ENCODE assay signal across 8 cellular contexts in the genomic region with DNA sequence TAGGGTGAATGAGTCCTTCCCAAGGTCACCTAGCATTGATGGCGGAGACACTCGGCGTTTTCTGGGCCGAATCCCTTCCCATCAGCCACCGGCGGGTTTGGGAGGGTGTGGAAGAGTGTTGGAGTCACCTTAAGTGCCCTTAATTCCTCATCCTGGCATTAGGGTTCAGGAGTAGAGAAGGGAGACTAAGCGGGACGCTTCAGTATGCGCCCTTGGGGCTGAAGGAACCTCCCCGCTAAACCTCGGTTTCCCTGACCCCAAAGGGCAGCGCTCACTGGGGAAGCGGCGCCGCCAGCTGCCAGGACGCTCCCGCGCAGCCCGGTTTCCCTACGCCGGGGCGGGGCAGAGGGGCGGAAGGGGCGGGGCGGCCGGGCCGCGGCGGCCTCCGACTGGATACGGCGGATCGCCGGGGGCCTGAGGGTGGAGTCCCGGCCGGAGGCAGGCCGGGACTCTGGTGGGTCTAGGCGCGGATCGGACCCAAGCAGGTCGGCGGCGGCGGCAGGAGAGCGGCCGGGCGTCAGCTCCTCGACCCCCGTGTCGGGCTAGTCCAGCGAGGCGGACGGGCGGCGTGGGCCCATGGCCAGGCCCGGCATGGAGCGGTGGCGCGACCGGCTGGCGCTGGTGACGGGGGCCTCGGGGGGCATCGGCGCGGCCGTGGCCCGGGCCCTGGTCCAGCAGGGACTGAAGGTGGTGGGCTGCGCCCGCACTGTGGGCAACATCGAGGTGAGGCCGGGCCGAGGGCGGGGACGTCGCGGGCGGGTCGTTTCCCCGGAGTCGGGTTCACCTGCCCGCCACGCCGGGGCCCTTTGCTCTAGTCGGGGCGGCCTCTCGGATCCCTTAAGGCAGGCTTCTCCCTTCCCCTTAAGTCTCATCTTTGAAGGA. TPM values are rescaled to one million over a fixed set of nuclear protein-coding genes. Genes with fewer than 3 reads are reported as not detected.
A peak's percentile ranks its signal among the peaks of the same experiment; 100 is the strongest.
DNase-seq lines count a peak whose midpoint lies in the region; ATAC-seq lines count a peak whose summit lies in the region.

A gene with protein sequence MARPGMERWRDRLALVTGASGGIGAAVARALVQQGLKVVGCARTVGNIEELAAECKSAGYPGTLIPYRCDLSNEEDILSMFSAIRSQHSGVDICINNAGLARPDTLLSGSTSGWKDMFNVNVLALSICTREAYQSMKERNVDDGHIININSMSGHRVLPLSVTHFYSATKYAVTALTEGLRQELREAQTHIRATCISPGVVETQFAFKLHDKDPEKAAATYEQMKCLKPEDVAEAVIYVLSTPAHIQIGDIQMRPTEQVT (plus strand): TSS at position 446 of the 882 bp plus-strand sequence. CDS start 131 bp downstream, at position 577.

- CTCF ChIA-PET in activated CD8-positive, alpha-beta T cell treated with anti-CD3 and anti-CD28 coated beads, Interleukin-2, amount 10 ng/mL, durations not matched to agents 7 days and 5 days (lab: Charles Lee) = interaction anchor here (1.0 to 8.6 kb wide), 2 partner anchors 11 to 35 kb away, joined by 3 to 70 read pairs; a partner anchor contains a TSS

- ATAC-seq in GM19043 (IDR thresholded peaks at IDR 0.05; ENCODE audit: low read depth, unreplicated experiment) (peak; percentile 70), HG03432 (IDR thresholded peaks at IDR 0.05; ENCODE audit: unreplicated experiment) (peak; percentile 80)
- peak; percentile 96 for ATAC-seq in activated CD8-positive, alpha-beta T cell treated with anti-CD3 and anti-CD28 coated beads, Interleukin-2, amount 10 ng/mL, durations not matched to agents 7 days and 5 days

- DNase-seq in AML-193 (lab: John Stamatoyannopoulos, UW) = peak; percentile 69 to 75
- peak; percentile 81 for DNase-seq in NCI-H748 (lab: John Stamatoyannopoulos, UW; ENCODE audit: unreplicated experiment)
- DNase-seq in activated CD8-positive, alpha-beta T cell treated with anti-CD3 and anti-CD28 coated beads, Interleukin-2, amount 10 ng/mL, durations not matched to agents 7 days and 5 days = peak; percentile 79
- peak; percentile 71 for DNase-seq in effector CD4-positive, alpha-beta T cell
- DNase-seq in medulla oblongata (ENCODE audit: extremely low spot score) = peak; percentile 79
- DNase-seq in stimulated activated CD4-positive, alpha-beta T cell treated with anti-CD3 and anti-CD28 coated beads, TNF-alpha, amount 100 ng/mL, for 24 hours (ENCODE audit: low read depth in 3 of 3) = peak; percentile 66 to 83 (median 73)

- H3K36me3 Mint-ChIP-seq in activated CD8-positive, alpha-beta T cell treated with anti-CD3 and anti-CD28 coated beads, Interleukin-2, amount 10 ng/mL, durations not matched to agents 7 days and 5 days (ENCODE audit: low read depth) = peaks cover 35% of the 10 kb centered on the region

- H3K27me3 Mint-ChIP-seq in activated CD8-positive, alpha-beta T cell treated with anti-CD3 and anti-CD28 coated beads, Interleukin-2, amount 10 ng/mL, durations not matched to agents 7 days and 5 days (ENCODE audit: low read depth) = no peaks in the 10 kb centered on the region

- H3K9me3 Mint-ChIP-seq in activated CD8-positive, alpha-beta T cell treated with anti-CD3 and anti-CD28 coated beads, Interleukin-2, amount 10 ng/mL, durations not matched to agents 7 days and 5 days (ENCODE audit: insufficient read depth) = no peaks in the 10 kb centered on the region

- POLR2A ChIA-PET in activated CD8-positive, alpha-beta T cell treated with anti-CD3 and anti-CD28 coated beads, Interleukin-2, amount 10 ng/mL, durations not matched to agents 7 days and 5 days (lab: Charles Lee) = interaction anchor here (1.2 to 3.6 kb wide), 2 partner anchors 10 to 14 kb away, joined by 3 to 22 read pairs; a partner anchor contains a TSS

- H3K4me3 Mint-ChIP-seq in activated CD8-positive, alpha-beta T cell treated with anti-CD3 and anti-CD28 coated beads, Interleukin-2, amount 10 ng/mL, durations not matched to agents 7 days and 5 days = peak within 1 kb of the TSS; percentile 66

- H3K27ac Mint-ChIP-seq in activated CD8-positive, alpha-beta T cell treated with anti-CD3 and anti-CD28 coated beads, Interleukin-2, amount 10 ng/mL, durations not matched to agents 7 days and 5 days = peak within 1 kb of the TSS; percentile 61

- H3K4me1 Mint-ChIP-seq in activated CD8-positive, alpha-beta T cell treated with anti-CD3 and anti-CD28 coated beads, Interleukin-2, amount 10 ng/mL, durations not matched to agents 7 days and 5 days (ENCODE audit: low read depth) = peaks cover 46% of the 10 kb centered on the region

RNA-seq across cellular contexts. Expression of the gene that starts here (rescaled TPM):
- total RNA-seq in activated CD8-positive, alpha-beta T cell treated with anti-CD3 and anti-CD28 coated beads, Interleukin-2, amount 10 ng/mL, durations not matched to agents 7 days and 5 days = 1 to 10 TPM; 4.7 to 5.0 TPM

Comparison
In these comparisons a context has a peak if more than half of its experiments do, and no peak if none do; other contexts are left out.
1. Peak in every context shown above with its lines: DNase-seq and ATAC-seq.